In the genomic region with DNA sequence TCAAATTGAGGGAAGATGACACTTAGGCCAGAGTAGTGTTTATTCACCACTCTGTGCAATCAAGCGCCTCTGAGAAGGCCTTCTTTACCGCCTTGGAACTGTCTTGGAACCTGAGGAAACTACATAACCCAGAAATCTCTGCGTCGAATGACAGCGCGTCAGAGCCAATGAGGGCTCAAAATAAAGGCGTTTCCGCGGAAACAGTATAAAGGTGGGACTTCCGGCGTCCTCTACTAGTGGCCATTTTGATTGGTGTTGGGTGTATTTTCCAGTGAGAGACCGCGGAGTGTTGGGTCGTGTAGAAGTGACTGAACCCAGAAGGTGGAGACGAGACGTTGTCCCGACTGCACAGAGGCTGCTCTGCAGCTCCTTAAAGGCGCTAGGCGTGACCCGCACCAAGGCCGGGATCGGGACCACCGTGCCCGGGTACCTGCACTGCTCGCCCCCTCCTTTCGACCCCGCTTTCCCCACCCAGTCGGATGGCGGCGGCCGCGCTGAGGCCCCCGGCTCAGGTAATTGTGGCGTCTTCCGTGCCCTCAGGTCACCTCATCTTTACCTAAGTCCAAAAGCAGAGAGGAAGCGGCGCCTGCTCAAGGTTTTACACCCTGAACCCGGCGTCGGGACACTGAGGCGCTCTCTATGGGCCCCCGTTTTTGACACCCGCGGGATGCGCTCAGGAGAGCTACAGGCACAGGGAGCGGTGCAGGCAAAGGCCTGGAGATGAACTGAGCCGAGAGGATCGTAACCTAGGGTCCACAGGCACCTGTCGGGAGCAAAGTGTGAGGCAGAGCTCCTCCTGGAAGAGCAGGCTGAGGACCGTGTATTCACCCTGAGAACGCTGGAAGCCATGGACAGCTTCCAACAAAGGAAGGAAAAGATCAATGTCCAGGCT, we compare ENCODE assay signal across 1 cellular context.
TF ChIP-seq lines count a peak whose summit lies in the region.

A gene (plus strand): TSS at position 236 of the 892 bp plus-strand sequence. CDS start 244 bp downstream, at position 480.

TF ChIP-seq in HepG2, 621 proteins besides CTCF, POLR2A, EP300 and RAD21 (continued from another document and continues in another):
- TF ChIP-seq, protein P1, sequence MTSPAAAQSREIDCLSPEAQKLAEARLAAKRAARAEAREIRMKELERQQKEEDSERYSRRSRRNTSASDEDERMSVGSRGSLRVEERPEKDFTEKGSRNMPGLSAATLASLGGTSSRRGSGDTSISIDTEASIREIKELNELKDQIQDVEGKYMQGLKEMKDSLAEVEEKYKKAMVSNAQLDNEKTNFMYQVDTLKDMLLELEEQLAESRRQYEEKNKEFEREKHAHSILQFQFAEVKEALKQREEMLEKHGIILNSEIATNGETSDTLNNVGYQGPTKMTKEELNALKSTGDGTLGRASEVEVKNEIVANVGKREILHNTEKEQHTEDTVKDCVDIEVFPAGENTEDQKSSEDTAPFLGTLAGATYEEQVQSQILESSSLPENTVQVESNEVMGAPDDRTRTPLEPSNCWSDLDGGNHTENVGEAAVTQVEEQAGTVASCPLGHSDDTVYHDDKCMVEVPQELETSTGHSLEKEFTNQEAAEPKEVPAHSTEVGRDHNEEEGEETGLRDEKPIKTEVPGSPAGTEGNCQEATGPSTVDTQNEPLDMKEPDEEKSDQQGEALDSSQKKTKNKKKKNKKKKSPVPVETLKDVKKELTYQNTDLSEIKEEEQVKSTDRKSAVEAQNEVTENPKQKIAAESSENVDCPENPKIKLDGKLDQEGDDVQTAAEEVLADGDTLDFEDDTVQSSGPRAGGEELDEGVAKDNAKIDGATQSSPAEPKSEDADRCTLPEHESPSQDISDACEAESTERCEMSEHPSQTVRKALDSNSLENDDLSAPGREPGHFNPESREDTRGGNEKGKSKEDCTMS (CRISPR knock-in tag; conservative IDR thresholded peaks at IDR 0.05): no peak
- TF ChIP-seq RXRA (CRISPR knock-in tag; IDR thresholded peaks at IDR 0.05): peak; percentile 36; the same call in 1 of the 2 replicates
- TF ChIP-seq ZNF274 (CRISPR knock-in tag; IDR thresholded peaks at IDR 0.05): peak; percentile 72; the same call in 1 of the 2 replicates
- peak; percentile 61; the same call in 1 of the 2 replicates for TF ChIP-seq KDM5B (CRISPR knock-in tag; IDR thresholded peaks at IDR 0.05; ENCODE audit: borderline replicate concordance)
- TF ChIP-seq ASH2L (IDR thresholded peaks at IDR 0.05; ENCODE audit: insufficient read length, low read depth, low read length): peak; percentile 82
- TF ChIP-seq KAT7 (CRISPR knock-in tag; IDR thresholded peaks at IDR 0.05; ENCODE audit: borderline replicate concordance): 0 out of 2 replicates have a peak, but pooled peaks have one; percentile 39
- peak; percentile 72; the same call in 1 of the 2 replicates for TF ChIP-seq ZNF788 (CRISPR knock-in tag; IDR thresholded peaks at IDR 0.05; ENCODE audit: borderline replicate concordance)
- peak; percentile 94 for TF ChIP-seq GABPB1 (CRISPR knock-in tag; IDR thresholded peaks at IDR 0.05)
- TF ChIP-seq, protein P2, sequence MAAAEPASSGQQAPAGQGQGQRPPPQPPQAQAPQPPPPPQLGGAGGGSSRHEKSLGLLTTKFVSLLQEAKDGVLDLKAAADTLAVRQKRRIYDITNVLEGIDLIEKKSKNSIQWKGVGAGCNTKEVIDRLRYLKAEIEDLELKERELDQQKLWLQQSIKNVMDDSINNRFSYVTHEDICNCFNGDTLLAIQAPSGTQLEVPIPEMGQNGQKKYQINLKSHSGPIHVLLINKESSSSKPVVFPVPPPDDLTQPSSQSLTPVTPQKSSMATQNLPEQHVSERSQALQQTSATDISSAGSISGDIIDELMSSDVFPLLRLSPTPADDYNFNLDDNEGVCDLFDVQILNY (CRISPR knock-in tag; conservative IDR thresholded peaks at IDR 0.05): no peak
- 0 out of 2 replicates have a peak, but pooled peaks have one; percentile 31 for TF ChIP-seq HES4 (CRISPR knock-in tag; IDR thresholded peaks at IDR 0.05; ENCODE audit: borderline replicate concordance)
- TF ChIP-seq ZNF776 (CRISPR knock-in tag; IDR thresholded peaks at IDR 0.05): no peak
- no peak for TF ChIP-seq ZNF850 (CRISPR knock-in tag; conservative IDR thresholded peaks at IDR 0.05)
- TF ChIP-seq RFX3 (CRISPR knock-in tag; IDR thresholded peaks at IDR 0.05): 0 out of 2 replicates have a peak, but pooled peaks have one; percentile 56
- TF ChIP-seq, protein P3, sequence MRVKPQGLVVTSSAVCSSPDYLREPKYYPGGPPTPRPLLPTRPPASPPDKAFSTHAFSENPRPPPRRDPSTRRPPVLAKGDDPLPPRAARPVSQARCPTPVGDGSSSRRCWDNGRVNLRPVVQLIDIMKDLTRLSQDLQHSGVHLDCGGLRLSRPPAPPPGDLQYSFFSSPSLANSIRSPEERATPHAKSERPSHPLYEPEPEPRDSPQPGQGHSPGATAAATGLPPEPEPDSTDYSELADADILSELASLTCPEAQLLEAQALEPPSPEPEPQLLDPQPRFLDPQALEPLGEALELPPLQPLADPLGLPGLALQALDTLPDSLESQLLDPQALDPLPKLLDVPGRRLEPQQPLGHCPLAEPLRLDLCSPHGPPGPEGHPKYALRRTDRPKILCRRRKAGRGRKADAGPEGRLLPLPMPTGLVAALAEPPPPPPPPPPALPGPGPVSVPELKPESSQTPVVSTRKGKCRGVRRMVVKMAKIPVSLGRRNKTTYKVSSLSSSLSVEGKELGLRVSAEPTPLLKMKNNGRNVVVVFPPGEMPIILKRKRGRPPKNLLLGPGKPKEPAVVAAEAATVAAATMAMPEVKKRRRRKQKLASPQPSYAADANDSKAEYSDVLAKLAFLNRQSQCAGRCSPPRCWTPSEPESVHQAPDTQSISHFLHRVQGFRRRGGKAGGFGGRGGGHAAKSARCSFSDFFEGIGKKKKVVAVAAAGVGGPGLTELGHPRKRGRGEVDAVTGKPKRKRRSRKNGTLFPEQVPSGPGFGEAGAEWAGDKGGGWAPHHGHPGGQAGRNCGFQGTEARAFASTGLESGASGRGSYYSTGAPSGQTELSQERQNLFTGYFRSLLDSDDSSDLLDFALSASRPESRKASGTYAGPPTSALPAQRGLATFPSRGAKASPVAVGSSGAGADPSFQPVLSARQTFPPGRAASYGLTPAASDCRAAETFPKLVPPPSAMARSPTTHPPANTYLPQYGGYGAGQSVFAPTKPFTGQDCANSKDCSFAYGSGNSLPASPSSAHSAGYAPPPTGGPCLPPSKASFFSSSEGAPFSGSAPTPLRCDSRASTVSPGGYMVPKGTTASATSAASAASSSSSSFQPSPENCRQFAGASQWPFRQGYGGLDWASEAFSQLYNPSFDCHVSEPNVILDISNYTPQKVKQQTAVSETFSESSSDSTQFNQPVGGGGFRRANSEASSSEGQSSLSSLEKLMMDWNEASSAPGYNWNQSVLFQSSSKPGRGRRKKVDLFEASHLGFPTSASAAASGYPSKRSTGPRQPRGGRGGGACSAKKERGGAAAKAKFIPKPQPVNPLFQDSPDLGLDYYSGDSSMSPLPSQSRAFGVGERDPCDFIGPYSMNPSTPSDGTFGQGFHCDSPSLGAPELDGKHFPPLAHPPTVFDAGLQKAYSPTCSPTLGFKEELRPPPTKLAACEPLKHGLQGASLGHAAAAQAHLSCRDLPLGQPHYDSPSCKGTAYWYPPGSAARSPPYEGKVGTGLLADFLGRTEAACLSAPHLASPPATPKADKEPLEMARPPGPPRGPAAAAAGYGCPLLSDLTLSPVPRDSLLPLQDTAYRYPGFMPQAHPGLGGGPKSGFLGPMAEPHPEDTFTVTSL (CRISPR knock-in tag; IDR thresholded peaks at IDR 0.05; ENCODE audit: borderline replicate concordance): peak; percentile 35; the same call in 1 of the 2 replicates
- peak; percentile 79 for TF ChIP-seq SAP130 (CRISPR knock-in tag; IDR thresholded peaks at IDR 0.05; ENCODE audit: low read depth)
- no peak for TF ChIP-seq ZFAT (CRISPR knock-in tag; conservative IDR thresholded peaks at IDR 0.05)
- TF ChIP-seq, protein P4, sequence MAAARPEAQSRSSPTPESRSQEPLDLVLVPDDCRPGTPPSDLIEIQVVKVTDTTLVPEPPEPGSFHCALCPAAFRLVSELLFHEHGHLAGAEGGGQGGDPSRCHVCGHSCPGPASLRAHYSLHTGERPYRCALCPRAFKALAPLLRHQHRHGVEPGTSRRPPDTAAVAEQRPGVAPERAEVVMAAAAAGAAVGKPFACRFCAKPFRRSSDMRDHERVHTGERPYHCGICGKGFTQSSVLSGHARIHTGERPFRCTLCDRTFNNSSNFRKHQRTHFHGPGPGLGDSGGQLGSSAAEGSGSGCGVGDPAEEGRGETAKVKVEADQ (CRISPR knock-in tag; IDR thresholded peaks at IDR 0.05; ENCODE audit: borderline replicate concordance): 0 out of 2 replicates have a peak, but pooled peaks have one; percentile 48
- TF ChIP-seq ZNF260 (CRISPR knock-in tag; IDR thresholded peaks at IDR 0.05; ENCODE audit: borderline replicate concordance, low read depth): no peak
- TF ChIP-seq HOXD1 (CRISPR knock-in tag; IDR thresholded peaks at IDR 0.05): peak; percentile 58; the same call in 1 of the 2 replicates
- TF ChIP-seq ZNF333 (CRISPR knock-in tag; IDR thresholded peaks at IDR 0.05; ENCODE audit: borderline replicate concordance): no peak
- TF ChIP-seq ZSCAN30 (CRISPR knock-in tag; IDR thresholded peaks at IDR 0.05): no peak
- TF ChIP-seq, protein P5, sequence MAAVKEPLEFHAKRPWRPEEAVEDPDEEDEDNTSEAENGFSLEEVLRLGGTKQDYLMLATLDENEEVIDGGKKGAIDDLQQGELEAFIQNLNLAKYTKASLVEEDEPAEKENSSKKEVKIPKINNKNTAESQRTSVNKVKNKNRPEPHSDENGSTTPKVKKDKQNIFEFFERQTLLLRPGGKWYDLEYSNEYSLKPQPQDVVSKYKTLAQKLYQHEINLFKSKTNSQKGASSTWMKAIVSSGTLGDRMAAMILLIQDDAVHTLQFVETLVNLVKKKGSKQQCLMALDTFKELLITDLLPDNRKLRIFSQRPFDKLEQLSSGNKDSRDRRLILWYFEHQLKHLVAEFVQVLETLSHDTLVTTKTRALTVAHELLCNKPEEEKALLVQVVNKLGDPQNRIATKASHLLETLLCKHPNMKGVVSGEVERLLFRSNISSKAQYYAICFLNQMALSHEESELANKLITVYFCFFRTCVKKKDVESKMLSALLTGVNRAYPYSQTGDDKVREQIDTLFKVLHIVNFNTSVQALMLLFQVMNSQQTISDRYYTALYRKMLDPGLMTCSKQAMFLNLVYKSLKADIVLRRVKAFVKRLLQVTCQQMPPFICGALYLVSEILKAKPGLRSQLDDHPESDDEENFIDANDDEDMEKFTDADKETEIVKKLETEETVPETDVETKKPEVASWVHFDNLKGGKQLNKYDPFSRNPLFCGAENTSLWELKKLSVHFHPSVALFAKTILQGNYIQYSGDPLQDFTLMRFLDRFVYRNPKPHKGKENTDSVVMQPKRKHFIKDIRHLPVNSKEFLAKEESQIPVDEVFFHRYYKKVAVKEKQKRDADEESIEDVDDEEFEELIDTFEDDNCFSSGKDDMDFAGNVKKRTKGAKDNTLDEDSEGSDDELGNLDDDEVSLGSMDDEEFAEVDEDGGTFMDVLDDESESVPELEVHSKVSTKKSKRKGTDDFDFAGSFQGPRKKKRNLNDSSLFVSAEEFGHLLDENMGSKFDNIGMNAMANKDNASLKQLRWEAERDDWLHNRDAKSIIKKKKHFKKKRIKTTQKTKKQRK (IDR thresholded peaks at IDR 0.05; ENCODE audit: low read length): peak; percentile 58; the same call in 1 of the 2 replicates
- 0 out of 2 replicates have a peak, but pooled peaks have one; percentile 41 for TF ChIP-seq MIER3 (CRISPR knock-in tag; IDR thresholded peaks at IDR 0.05; ENCODE audit: borderline replicate concordance)
- TF ChIP-seq, protein P6, sequence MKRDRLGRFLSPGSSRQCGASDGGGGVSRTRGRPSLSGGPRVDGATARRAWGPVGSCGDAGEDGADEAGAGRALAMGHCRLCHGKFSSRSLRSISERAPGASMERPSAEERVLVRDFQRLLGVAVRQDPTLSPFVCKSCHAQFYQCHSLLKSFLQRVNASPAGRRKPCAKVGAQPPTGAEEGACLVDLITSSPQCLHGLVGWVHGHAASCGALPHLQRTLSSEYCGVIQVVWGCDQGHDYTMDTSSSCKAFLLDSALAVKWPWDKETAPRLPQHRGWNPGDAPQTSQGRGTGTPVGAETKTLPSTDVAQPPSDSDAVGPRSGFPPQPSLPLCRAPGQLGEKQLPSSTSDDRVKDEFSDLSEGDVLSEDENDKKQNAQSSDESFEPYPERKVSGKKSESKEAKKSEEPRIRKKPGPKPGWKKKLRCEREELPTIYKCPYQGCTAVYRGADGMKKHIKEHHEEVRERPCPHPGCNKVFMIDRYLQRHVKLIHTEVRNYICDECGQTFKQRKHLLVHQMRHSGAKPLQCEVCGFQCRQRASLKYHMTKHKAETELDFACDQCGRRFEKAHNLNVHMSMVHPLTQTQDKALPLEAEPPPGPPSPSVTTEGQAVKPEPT (CRISPR knock-in tag; IDR thresholded peaks at IDR 0.05; ENCODE audit: low read depth): 0 out of 2 replicates have a peak, but pooled peaks have one; percentile 65
- no peak for TF ChIP-seq KLF15 (CRISPR knock-in tag; IDR thresholded peaks at IDR 0.05; ENCODE audit: borderline replicate concordance)
- TF ChIP-seq RBM39 (IDR thresholded peaks at IDR 0.05; ENCODE audit: low read depth, low read length, poor library complexity, severe bottlenecking): no peak
- TF ChIP-seq XRCC5 (optimal IDR thresholded peaks at IDR 0.05; ENCODE audit: low read length): peak; percentile 29
- 0 out of 2 replicates have a peak, but pooled peaks have one; percentile 50 for TF ChIP-seq ZNF567 (CRISPR knock-in tag; IDR thresholded peaks at IDR 0.05; ENCODE audit: borderline replicate concordance)
- peak; percentile 81 for TF ChIP-seq GABPA (IDR thresholded peaks at IDR 0.05; ENCODE audit: low read depth, low read length)
- peak; percentile 98 for TF ChIP-seq GABPA (CRISPR knock-in tag; IDR thresholded peaks at IDR 0.05; ENCODE audit: low read depth)
- peak; percentile 60; the same call in 1 of the 2 replicates for TF ChIP-seq SPEN (CRISPR knock-in tag; IDR thresholded peaks at IDR 0.05; ENCODE audit: low read depth)
- 0 out of 2 replicates have a peak, but pooled peaks have one; percentile 47 for TF ChIP-seq ZFP41 (CRISPR knock-in tag; IDR thresholded peaks at IDR 0.05; ENCODE audit: borderline replicate concordance)
- TF ChIP-seq, protein P7, sequence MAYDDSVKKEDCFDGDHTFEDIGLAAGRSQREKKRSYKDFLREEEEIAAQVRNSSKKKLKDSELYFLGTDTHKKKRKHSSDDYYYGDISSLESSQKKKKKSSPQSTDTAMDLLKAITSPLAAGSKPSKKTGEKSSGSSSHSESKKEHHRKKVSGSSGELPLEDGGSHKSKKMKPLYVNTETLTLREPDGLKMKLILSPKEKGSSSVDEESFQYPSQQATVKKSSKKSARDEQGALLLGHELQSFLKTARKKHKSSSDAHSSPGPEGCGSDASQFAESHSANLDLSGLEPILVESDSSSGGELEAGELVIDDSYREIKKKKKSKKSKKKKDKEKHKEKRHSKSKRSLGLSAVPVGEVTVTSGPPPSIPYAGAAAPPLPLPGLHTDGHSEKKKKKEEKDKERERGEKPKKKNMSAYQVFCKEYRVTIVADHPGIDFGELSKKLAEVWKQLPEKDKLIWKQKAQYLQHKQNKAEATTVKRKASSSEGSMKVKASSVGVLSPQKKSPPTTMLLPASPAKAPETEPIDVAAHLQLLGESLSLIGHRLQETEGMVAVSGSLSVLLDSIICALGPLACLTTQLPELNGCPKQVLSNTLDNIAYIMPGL (CRISPR knock-in tag; IDR thresholded peaks at IDR 0.05; ENCODE audit: borderline replicate concordance in 1 of 2, low read depth in 1 of 2): peak in 1 of 2 experiments; percentile 80; a peak in 2 of 4 replicates
- TF ChIP-seq RAD51 (IDR thresholded peaks at IDR 0.05; ENCODE audit: borderline replicate concordance): no peak
- TF ChIP-seq BHLHE40 (IDR thresholded peaks at IDR 0.05; ENCODE audit: low read length): 0 out of 2 replicates have a peak, but pooled peaks have one; percentile 13
- peak; percentile 82 for TF ChIP-seq BRCA1 (CRISPR knock-in tag; IDR thresholded peaks at IDR 0.05)
- TF ChIP-seq IRF2 (CRISPR knock-in tag; IDR thresholded peaks at IDR 0.05): peak; percentile 83
